ENCODE assay signal across 17 cellular contexts in the genomic region with DNA sequence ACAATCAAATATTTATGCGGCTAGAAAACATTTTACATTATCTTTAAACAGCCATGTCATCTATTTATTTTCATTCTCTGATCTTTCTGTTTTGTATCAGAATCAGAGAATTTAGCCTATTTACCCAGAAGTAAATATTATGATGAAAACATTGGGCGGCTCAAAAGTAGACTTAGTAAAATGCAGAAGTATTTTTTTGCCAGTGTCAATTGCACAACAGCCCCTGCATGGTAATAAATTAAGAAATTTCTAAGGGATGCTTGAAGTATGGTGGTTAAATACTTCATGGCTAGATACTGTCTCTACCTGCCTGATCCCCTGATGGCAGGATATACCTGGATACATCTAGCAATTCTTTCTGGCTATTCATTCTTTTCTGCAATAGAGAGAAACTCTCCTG. TPM values are rescaled to one million over a fixed set of nuclear protein-coding genes. Genes with fewer than 3 reads are reported as not detected.
"Had no signal": no experiment of that assay in that cellular context is flagged by ENCODE, and none has a peak within 500 bp of the region (broad histone marks: within the 10 kb centered on the region; RNA-seq: fewer than 3 reads in every experiment).

No MANE protein-coding gene starts in this region.

- ATAC-seq: esophagus mucosa, foreskin keratinocyte, left ventricle myocardium superior, pancreas, right cardiac atrium had no signal

- H3K27ac ChIP-seq: dorsolateral prefrontal cortex, foreskin keratinocyte, pancreas had no signal

- H3K4me3 ChIP-seq: dorsolateral prefrontal cortex, lung, pancreas had no signal

- H3K9me3 ChIP-seq: pancreas had no signal

- H3K36me3 ChIP-seq: pancreas had no signal

- DNase-seq: cortex of kidney; dorsolateral prefrontal cortex; effector CD8-positive, alpha-beta T cell; foreskin keratinocyte; immature natural killer cell; left ventricle myocardium superior; mesenchymal stem cell; naive B cell; occipital lobe; pancreas; right cardiac atrium; small intestine; stimulated activated CD4-positive, alpha-beta T cell treated with anti-CD3 and anti-CD28 coated beads, Interleukin-2, amount 100 ng/mL, for 48 hours; stimulated activated naive CD4-positive, alpha-beta T cell treated with Interleukin-2 at 50 U/mL for 16 hours had no signal

- H3K4me1 ChIP-seq: foreskin keratinocyte, pancreas had no signal

RNA-seq across cellular contexts. Expression of a gene that starts 18.7 kb away (rescaled TPM):
- total RNA-seq: foreskin keratinocyte had no signal
- polyA plus RNA-seq: immature natural killer cell, keratinocyte had no signal
